21 cellular contexts compared by ENCODE assay signal in genomic region chr15:92707880-92708551, GRCh38.
"Had no signal": no experiment of that assay in that cellular context is flagged by ENCODE, and none has a peak within 500 bp of the region (broad histone marks: within the 10 kb centered on the region; RNA-seq: fewer than 3 reads in every experiment).

No MANE protein-coding gene starts in this region.

- DNase-seq: activated CD8-positive, alpha-beta memory T cell treated with anti-CD3 and anti-CD28 coated beads, Interleukin-2, amount 50 U/mL, for 4 hours; activated CD8-positive, alpha-beta T cell treated with anti-CD3 and anti-CD28 coated beads for 36 hours; activated gamma-delta T cell treated with Interleukin-2 at 50 U/mL for 16 hours; activated naive CD8-positive, alpha-beta T cell treated with anti-CD3 and anti-CD28 coated beads, Interleukin-2, amount 50 U/mL, for 24 hours; activated T-cell treated with anti-CD3 and anti-CD28 coated beads, Interleukin-2, amount 50 U/mL, for 72 hours; dorsolateral prefrontal cortex; endodermal cell; erythroblast; hypothalamus; mesendoderm; natural killer cell; occipital lobe; stimulated activated CD4-positive, alpha-beta T cell treated with anti-CD3 and anti-CD28 coated beads, Interleukin-4, amount 100 ng/mL, for 4 hours; stimulated activated CD8-positive, alpha-beta memory T cell treated with anti-CD3 and anti-CD28 coated beads, Interleukin-4, amount 100 ng/mL, for 48 hours; upper lobe of left lung had no signal

- H3K36me3 ChIP-seq: cardiac muscle cell, right atrium auricular region, SJSA1, upper lobe of left lung had no signal

- H3K4me1 ChIP-seq: right atrium auricular region, SJSA1, upper lobe of left lung had no signal

- H3K27ac ChIP-seq: cardiac muscle cell, dorsolateral prefrontal cortex, right atrium auricular region, SJSA1, skin epidermis, upper lobe of left lung had no signal

- H3K27me3 Mint-ChIP-seq: activated CD8-positive, alpha-beta T cell treated with anti-CD3 and anti-CD28 coated beads for 36 hours; activated naive CD8-positive, alpha-beta T cell treated with anti-CD3 and anti-CD28 coated beads, Interleukin-2, amount 50 U/mL, for 24 hours had no signal

- H3K9me3 ChIP-seq: right atrium auricular region, SJSA1, upper lobe of left lung had no signal

- H3K9me3 Mint-ChIP-seq: activated CD8-positive, alpha-beta T cell treated with anti-CD3 and anti-CD28 coated beads for 36 hours; activated naive CD8-positive, alpha-beta T cell treated with anti-CD3 and anti-CD28 coated beads, Interleukin-2, amount 50 U/mL, for 24 hours; activated T-cell treated with anti-CD3 and anti-CD28 coated beads, Interleukin-2, amount 50 U/mL, for 72 hours; endodermal cell; natural killer cell; stimulated activated naive CD8-positive, alpha-beta T cell treated with anti-CD3 and anti-CD28 coated beads, Interleukin-15, Interleukin-2, amounts not matched to agents 100 ng/mL and 50 ng/mL, for 24 hours had no signal

- H3K36me3 Mint-ChIP-seq: natural killer cell had no signal

- H3K27me3 ChIP-seq: cardiac muscle cell, dorsolateral prefrontal cortex, right atrium auricular region, SJSA1, upper lobe of left lung had no signal

- H3K4me3 Mint-ChIP-seq: activated CD8-positive, alpha-beta T cell treated with anti-CD3 and anti-CD28 coated beads for 36 hours; activated naive CD8-positive, alpha-beta T cell treated with anti-CD3 and anti-CD28 coated beads, Interleukin-2, amount 50 U/mL, for 24 hours; activated T-cell treated with anti-CD3 and anti-CD28 coated beads, Interleukin-2, amount 50 U/mL, for 72 hours; endodermal cell; natural killer cell; stimulated activated naive CD8-positive, alpha-beta T cell treated with anti-CD3 and anti-CD28 coated beads, Interleukin-15, Interleukin-2, amounts not matched to agents 100 ng/mL and 50 ng/mL, for 24 hours had no signal

- ATAC-seq: activated CD4-positive, CD25-positive, alpha-beta regulatory T cell treated with anti-CD3 and anti-CD28 coated beads, Interleukin-2, amount 50 U/mL, for 24 hours; activated CD8-positive, alpha-beta T cell treated with anti-CD3 and anti-CD28 coated beads for 36 hours; activated naive CD8-positive, alpha-beta T cell treated with anti-CD3 and anti-CD28 coated beads, Interleukin-2, amount 50 U/mL, for 24 hours; natural killer cell had no signal

- H3K4me3 ChIP-seq: cardiac muscle cell, dorsolateral prefrontal cortex, right atrium auricular region, SJSA1, skin epidermis, upper lobe of left lung had no signal

- H3K27ac Mint-ChIP-seq: activated CD8-positive, alpha-beta T cell treated with anti-CD3 and anti-CD28 coated beads for 36 hours; activated naive CD8-positive, alpha-beta T cell treated with anti-CD3 and anti-CD28 coated beads, Interleukin-2, amount 50 U/mL, for 24 hours; activated T-cell treated with anti-CD3 and anti-CD28 coated beads, Interleukin-2, amount 50 U/mL, for 72 hours; endodermal cell; natural killer cell; stimulated activated naive CD8-positive, alpha-beta T cell treated with anti-CD3 and anti-CD28 coated beads, Interleukin-15, Interleukin-2, amounts not matched to agents 100 ng/mL and 50 ng/mL, for 24 hours had no signal
